ENCODE assay signal across 1 cellular context in genomic region chr9:87531370-87532295, GRCh38.
TF ChIP-seq lines count a peak whose summit lies in the region.

No MANE protein-coding gene starts in this region.

TF ChIP-seq in H1, 55 proteins besides CTCF, POLR2A, EP300 and RAD21:
- TF ChIP-seq SIRT6 (IDR thresholded peaks at IDR 0.05; ENCODE audit: low read length), result no peak
- TF ChIP-seq SP4 (IDR thresholded peaks at IDR 0.05; ENCODE audit: low read length), result no peak
